Comparison of ENCODE assay signal across 7 cellular contexts in the genomic region with DNA sequence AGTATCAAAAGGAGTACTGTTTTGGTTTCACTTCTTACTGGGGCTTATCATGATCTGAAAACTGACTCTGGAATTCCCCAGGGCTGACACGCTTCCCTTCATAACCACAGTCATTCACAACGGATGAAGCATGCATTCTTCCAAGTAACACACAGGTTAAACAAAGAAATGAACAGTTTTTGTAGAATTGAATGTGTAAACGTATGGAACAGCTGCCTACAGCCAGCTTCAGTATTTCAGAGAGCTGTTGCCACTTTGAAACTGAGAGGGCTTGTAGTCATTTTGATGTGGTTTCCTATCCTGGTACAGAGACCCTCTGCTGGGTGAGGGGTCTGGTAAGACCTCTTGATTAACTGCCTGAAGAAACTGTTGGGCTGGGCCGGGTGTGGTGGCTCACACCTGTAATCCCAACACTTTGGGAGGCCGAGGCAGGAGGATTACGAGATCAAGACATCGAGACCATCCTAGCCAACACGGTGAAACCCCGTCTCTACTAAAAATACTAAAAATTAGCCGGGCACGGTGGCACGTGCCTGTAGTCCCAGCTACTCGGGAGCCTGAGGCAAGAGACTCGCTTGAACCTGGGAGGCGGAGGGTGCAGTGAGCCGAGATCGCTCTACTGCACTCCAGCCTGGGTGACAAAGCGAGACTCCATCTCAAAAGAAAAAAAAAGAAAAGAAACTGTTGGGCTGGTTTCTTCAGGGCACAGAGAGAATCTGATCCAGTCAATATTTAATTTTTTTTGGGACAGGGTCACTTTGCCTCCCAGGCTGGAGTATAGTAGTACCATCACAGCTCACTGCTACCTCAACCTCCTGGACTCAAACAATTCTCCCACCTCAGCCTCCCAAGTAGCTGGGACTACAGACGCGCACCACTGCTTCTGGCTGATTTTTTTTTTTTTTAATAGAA. TPM values are rescaled to one million over a fixed set of nuclear protein-coding genes. Genes with fewer than 3 reads are reported as not detected.
DNase-seq lines count a peak whose midpoint lies in the region; ATAC-seq lines count a peak whose summit lies in the region.

No MANE protein-coding gene starts in this region.

- DNase-seq in Jurkat, Clone E6-1 (ENCODE audit: low read depth, low spot score), result peak; percentile 76
- peak; percentile 40 to 54 for DNase-seq in activated CD4-positive, alpha-beta T cell treated with anti-CD3 and anti-CD28 coated beads, Interleukin-2, amount 50 U/mL, for 4 hours
- DNase-seq in fibroblast of the conjunctiva (ENCODE audit: low read depth) (peak; percentile 50), SIG-M5 (lab: John Stamatoyannopoulos, UW) (no peak), DMS 273 (lab: John Stamatoyannopoulos, UW; ENCODE audit: unreplicated experiment) (no peak)
- DNase-seq in stimulated activated CD4-positive, alpha-beta T cell treated with anti-CD3 and anti-CD28 coated beads, TNF-alpha, amount 100 ng/mL, for 24 hours (ENCODE audit: low read depth in 3 of 3), result peak; percentile 30 to 57 (median 54)

- no peak overlapping the region for H3K4me3 ChIP-seq in Jurkat, Clone E6-1 (ENCODE audit: low read length)

- peak; percentile 26 for ATAC-seq in GM18861 (IDR thresholded peaks at IDR 0.05; ENCODE audit: unreplicated experiment)

RNA-seq across cellular contexts. Expression of a gene that starts 4.7 kb away (rescaled TPM):
- polyA plus RNA-seq in Jurkat, Clone E6-1 (2012; ENCODE audit: insufficient read depth, insufficient read length), result 25.8 TPM

RNA-seq across cellular contexts. Expression of a gene that starts 43.8 kb away (rescaled TPM):
- polyA plus RNA-seq in Jurkat, Clone E6-1 (2012; ENCODE audit: insufficient read depth, insufficient read length), result 1,958 TPM

RNA-seq across cellular contexts. Expression of a gene that starts 44.8 kb away (rescaled TPM):
- polyA plus RNA-seq in Jurkat, Clone E6-1 (2012; ENCODE audit: insufficient read depth, insufficient read length), result 591 TPM

Comparison
In these comparisons a context has a peak if more than half of its experiments do, and no peak if none do; other contexts are left out.
1. DNase-seq: peak in Jurkat, Clone E6-1 (single experiment), activated CD4-positive, alpha-beta T cell treated with anti-CD3 and anti-CD28 coated beads, Interleukin-2, amount 50 U/mL, for 4 hours (2 of 2), fibroblast of the conjunctiva (single experiment) and stimulated activated CD4-positive, alpha-beta T cell treated with anti-CD3 and anti-CD28 coated beads, TNF-alpha, amount 100 ng/mL, for 24 hours (3 of 3); none in SIG-M5 (single experiment) and DMS 273 (single experiment).